ENCODE assay signal across 10 cellular contexts in the genomic region with DNA sequence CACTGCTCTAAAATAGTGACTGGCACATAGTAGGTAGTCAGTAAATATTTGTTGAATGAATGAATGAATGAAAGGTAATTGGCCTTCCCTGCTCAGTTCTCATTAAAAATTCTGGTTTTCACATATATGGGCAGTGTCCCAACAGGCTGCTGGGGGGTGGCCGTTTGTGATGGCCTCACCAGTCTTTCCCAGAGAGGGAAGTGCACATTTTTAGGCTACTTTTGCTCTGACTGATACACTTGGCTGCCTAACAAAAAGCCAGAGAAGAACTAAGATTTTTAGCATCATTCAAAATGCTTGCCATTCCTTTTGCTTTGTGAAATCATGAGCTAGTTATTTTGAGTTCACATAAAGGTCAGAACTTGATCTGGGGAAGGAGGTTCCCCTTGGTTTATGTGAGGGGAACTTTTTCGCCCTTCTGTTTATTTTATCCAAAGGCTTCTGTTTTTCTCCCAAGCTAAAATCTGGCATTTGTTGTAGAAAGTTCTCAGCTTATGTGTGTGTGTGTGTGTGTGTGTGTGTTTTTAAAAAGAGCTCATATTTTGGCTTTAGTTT.
A peak's percentile ranks its signal among the peaks of the same experiment; 100 is the strongest.
DNase-seq lines count a peak whose midpoint lies in the region; ATAC-seq, FAIRE-seq and TF ChIP-seq lines count a peak whose summit lies in the region.
"Had no signal": no experiment of that assay in that cellular context is flagged by ENCODE, and none has a peak within 500 bp of the region (broad histone marks: within the 10 kb centered on the region; RNA-seq: fewer than 3 reads in every experiment).

No MANE protein-coding gene starts in this region.

- TF ChIP-seq CTCF in Panc1 (IDR thresholded peaks at IDR 0.05) (no peak), fibroblast of pulmonary artery (IDR thresholded peaks at IDR 0.05; ENCODE audit: low read length, missing control alignments) (no peak), pancreas (IDR thresholded peaks at IDR 0.05) (no peak)

- no peaks in the 10 kb centered on the region for H3K27me3 ChIP-seq in CD4-positive, CD25-positive, alpha-beta regulatory T cell (ENCODE audit: control insufficient read depth, insufficient read depth, low read length)
- H3K27me3 ChIP-seq in Panc1 (ENCODE audit: control insufficient read depth, insufficient read depth, low read length) (no peaks in the 10 kb centered on the region), pancreas (no peaks in the 10 kb centered on the region)

- no peak for ATAC-seq in CD4-positive, CD25-positive, alpha-beta regulatory T cell (ENCODE audit: low read depth in 2 of 2)
- ATAC-seq in Panc1 (peak; percentile 28), pancreas (peak in 3 of 4 donors; percentile 61 to 72 (median 68)), HG02981 (IDR thresholded peaks at IDR 0.05; ENCODE audit: unreplicated experiment) (no peak)

- in situ Hi-C loops in Panc1 (cut with HindIII; ENCODE audit: low pct_unique_long_range_greater_than_20kb, low sequenced_read_pairs): no loop called here

- H3K27ac ChIP-seq in CD4-positive, CD25-positive, alpha-beta regulatory T cell (ENCODE audit: insufficient read depth, low read length, poor library complexity, severe bottlenecking): no peak overlapping the region
- peak overlapping the region; percentile 78 for H3K27ac ChIP-seq in Panc1 (ENCODE audit: low read length)
- H3K27ac ChIP-seq in pancreas: peak overlapping the region in 2 of 4 donors; percentile 41 to 66

- H3K4me3 ChIP-seq in CD4-positive, CD25-positive, alpha-beta regulatory T cell (ENCODE audit: low read depth, low read length): no peak overlapping the region
- no peak overlapping the region for H3K4me3 ChIP-seq in Panc1 (ENCODE audit: low read depth in 2 of 2, low read length in 2 of 2)
- no peak overlapping the region for H3K4me3 ChIP-seq in fibroblast of pulmonary artery (replicated peaks; ENCODE audit: low read depth, low read length)
- no peak overlapping the region for H3K4me3 ChIP-seq in pancreas

- H3K27ac Mint-ChIP-seq in CD4-positive, CD25-positive, alpha-beta regulatory T cell: peak overlapping the region; percentile 88 to 92 (median 90)

- peaks cover 20% of the 10 kb centered on the region for H3K36me3 Mint-ChIP-seq in CD4-positive, CD25-positive, alpha-beta regulatory T cell

- H3K4me1 ChIP-seq in CD4-positive, CD25-positive, alpha-beta regulatory T cell (ENCODE audit: control insufficient read depth, insufficient read depth, low read length, poor library complexity, severe bottlenecking): peaks cover 43% of the 10 kb centered on the region
- H3K4me1 ChIP-seq in Panc1 (ENCODE audit: control insufficient read depth, insufficient read depth, low read length) (peaks cover 27% of the 10 kb centered on the region), pancreas (no peaks in the 10 kb centered on the region)

- CTCF ChIA-PET in Panc1 (lab: Charles Lee): interaction anchor here (1.2 kb wide), 1 partner anchor 9 kb away, joined by 4 read pairs; no protein-coding TSS in a partner anchor

- no TSS peak for BruUV-seq in Panc1 (replicated peaks; lab: Mats Ljungman, UMichigan)

- H3K36me3 ChIP-seq in CD4-positive, CD25-positive, alpha-beta regulatory T cell (ENCODE audit: control insufficient read depth, insufficient read depth, low read length): no peaks in the 10 kb centered on the region
- H3K36me3 ChIP-seq in Panc1 (ENCODE audit: control insufficient read depth, insufficient read depth, low read length) (no peaks in the 10 kb centered on the region), pancreas (no peaks in the 10 kb centered on the region)

- H3K27me3 Mint-ChIP-seq in CD4-positive, CD25-positive, alpha-beta regulatory T cell: no peaks in the 10 kb centered on the region

- H3K9me3 Mint-ChIP-seq in CD4-positive, CD25-positive, alpha-beta regulatory T cell: peaks cover 0 to 2% (median 0%) of the 10 kb centered on the region in 7 donors

- H3K9me3 ChIP-seq in CD4-positive, CD25-positive, alpha-beta regulatory T cell (ENCODE audit: control insufficient read depth in 2 of 2, low read length in 2 of 2): no peaks in the 10 kb centered on the region
- H3K9me3 ChIP-seq in Panc1 (ENCODE audit: control insufficient read depth, insufficient read depth, low read depth, low read length): no peaks in the 10 kb centered on the region
- H3K9me3 ChIP-seq in pancreas: no peaks in the 10 kb centered on the region

- no peak for DNase-seq in CD4-positive, CD25-positive, alpha-beta regulatory T cell
- DNase-seq in Panc1 (ENCODE audit: low read depth, low spot score) (no peak), fibroblast of pulmonary artery (ENCODE audit: low read depth) (peak; percentile 93), pancreas (no peak), ecto neural progenitor cell (ENCODE audit: low spot score) (no peak), NCI-H524 treated with DMSO at 0.1 percent for 48 hours (lab: John Stamatoyannopoulos, UW) (no peak)
- DNase-seq in stimulated activated CD4-positive, alpha-beta T cell treated with anti-CD3 and anti-CD28 coated beads, Interleukin-1b, Interleukin-23, amount 100 ng/mL, for 48 hours: no peak
- DNase-seq: NCI-H1105 had no signal

- peaks cover 22 to 84% (median 59%) of the 10 kb centered on the region in 4 donors for H3K4me1 Mint-ChIP-seq in CD4-positive, CD25-positive, alpha-beta regulatory T cell

- H3K4me3 Mint-ChIP-seq in CD4-positive, CD25-positive, alpha-beta regulatory T cell: peak overlapping the region in 3 of 4 donors; percentile 7 to 47 (median 24)

- POLR2A ChIA-PET in Panc1 (lab: Charles Lee): interaction anchor here (0.6 kb wide), 2 partner anchors 14 to 51 kb away, joined by 4 to 14 read pairs; no protein-coding TSS in a partner anchor

- intact Hi-C loops in Panc1 (cut with micrococcal nuclease; ENCODE audit: unreplicated experiment): no loop called here
- intact Hi-C loops in pancreas (cut with DNase I): no loop called here

- FAIRE-seq in pancreas (lab: Jason Lieb, UNC): peak; percentile 66
- FAIRE-seq: GM18507 had no signal

- 56 to 57% methylated on average over 2 of the region's 2 CpGs for WGBS in pancreas, 2 donors

Comparison
In these comparisons a context has a peak if more than half of its experiments do, and no peak if none do; other contexts are left out.
1. ATAC-seq: peak in Panc1 (single experiment) and pancreas (3 of 4); none in CD4-positive, CD25-positive, alpha-beta regulatory T cell (0 of 2) and HG02981 (single experiment).